In the genomic region with DNA sequence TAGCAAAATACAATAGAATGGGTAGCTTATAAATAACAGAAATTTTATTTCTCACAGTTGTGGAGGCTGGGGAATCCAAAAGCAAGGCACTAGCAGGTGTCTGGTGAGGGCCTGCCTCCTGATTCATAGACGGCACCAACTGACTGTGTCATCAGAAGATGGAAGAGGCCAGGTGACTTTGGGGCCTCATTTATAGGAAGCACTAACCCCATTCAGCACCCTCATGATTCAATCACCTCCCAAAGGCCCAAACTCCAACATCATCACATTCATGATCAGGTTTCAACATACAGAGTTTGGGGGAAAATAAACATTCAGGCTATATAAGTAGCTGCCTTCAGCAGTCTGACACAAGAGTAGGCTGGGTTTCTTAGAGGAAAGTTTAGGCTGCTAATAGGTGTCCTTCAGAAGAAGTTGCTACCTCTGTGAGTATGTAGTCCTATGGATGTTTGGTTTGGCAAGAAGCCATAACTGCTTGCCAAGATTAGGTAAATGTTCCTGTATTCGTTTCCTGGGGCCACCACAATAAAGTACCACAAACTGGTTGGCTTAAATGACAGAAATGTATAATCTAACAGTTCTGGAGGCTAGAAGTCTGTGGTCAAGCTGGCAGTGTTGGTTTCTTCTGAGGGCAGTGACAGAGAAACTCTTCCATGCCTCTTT, we compare ENCODE assay signal across 1 cellular context.
TF ChIP-seq lines count a peak whose summit lies in the region.

No MANE protein-coding gene starts in this region.

TF ChIP-seq in HepG2, 621 proteins besides CTCF, POLR2A, EP300 and RAD21 (continued from another document):
- TF ChIP-seq TEF (CRISPR knock-in tag; IDR thresholded peaks at IDR 0.05) (no peak), DMAP1 (CRISPR knock-in tag; IDR thresholded peaks at IDR 0.05) (no peak), NFE2L2 (IDR thresholded peaks at IDR 0.05; ENCODE audit: low read length) (no peak), CBFB (CRISPR knock-in tag; IDR thresholded peaks at IDR 0.05) (no peak), NR2F2 (IDR thresholded peaks at IDR 0.05; ENCODE audit: borderline replicate concordance, low read depth) (no peak)
- TF ChIP-seq, protein P1, sequence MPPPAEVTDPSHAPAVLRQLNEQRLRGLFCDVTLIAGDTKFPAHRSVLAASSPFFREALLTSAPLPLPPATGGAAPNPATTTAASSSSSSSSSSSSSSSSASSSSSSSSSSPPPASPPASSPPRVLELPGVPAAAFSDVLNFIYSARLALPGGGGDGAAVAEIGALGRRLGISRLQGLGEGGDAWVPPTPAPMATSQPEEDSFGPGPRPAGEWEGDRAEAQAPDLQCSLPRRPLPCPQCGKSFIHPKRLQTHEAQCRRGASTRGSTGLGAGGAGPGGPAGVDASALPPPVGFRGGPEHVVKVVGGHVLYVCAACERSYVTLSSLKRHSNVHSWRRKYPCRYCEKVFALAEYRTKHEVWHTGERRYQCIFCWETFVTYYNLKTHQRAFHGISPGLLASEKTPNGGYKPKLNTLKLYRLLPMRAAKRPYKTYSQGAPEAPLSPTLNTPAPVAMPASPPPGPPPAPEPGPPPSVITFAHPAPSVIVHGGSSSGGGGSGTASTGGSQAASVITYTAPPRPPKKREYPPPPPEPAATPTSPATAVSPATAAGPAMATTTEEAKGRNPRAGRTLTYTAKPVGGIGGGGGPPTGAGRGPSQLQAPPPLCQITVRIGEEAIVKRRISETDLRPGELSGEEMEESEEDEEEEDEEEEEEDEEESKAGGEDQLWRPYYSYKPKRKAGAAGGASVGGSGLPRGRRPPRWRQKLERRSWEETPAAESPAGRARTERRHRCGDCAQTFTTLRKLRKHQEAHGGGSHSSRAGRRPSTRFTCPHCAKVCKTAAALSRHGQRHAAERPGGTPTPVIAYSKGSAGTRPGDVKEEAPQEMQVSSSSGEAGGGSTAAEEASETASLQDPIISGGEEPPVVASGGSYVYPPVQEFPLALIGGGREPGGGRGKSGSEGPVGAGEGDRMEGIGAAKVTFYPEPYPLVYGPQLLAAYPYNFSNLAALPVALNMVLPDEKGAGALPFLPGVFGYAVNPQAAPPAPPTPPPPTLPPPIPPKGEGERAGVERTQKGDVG (CRISPR knock-in tag; IDR thresholded peaks at IDR 0.05; ENCODE audit: borderline replicate concordance) = no peak
- TF ChIP-seq, protein P2, sequence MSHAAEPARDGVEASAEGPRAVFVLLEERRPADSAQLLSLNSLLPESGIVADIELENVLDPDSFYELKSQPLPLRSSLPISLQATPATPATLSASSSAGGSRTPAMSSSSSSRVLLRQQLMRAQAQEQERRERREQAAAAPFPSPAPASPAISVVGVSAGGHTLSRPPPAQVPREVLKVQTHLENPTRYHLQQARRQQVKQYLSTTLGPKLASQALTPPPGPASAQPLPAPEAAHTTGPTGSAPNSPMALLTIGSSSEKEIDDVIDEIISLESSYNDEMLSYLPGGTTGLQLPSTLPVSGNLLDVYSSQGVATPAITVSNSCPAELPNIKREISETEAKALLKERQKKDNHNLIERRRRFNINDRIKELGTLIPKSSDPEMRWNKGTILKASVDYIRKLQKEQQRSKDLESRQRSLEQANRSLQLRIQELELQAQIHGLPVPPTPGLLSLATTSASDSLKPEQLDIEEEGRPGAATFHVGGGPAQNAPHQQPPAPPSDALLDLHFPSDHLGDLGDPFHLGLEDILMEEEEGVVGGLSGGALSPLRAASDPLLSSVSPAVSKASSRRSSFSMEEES (CRISPR knock-in tag; IDR thresholded peaks at IDR 0.05) = no peak
